ENCODE assay signal across 8 cellular contexts in the genomic region with DNA sequence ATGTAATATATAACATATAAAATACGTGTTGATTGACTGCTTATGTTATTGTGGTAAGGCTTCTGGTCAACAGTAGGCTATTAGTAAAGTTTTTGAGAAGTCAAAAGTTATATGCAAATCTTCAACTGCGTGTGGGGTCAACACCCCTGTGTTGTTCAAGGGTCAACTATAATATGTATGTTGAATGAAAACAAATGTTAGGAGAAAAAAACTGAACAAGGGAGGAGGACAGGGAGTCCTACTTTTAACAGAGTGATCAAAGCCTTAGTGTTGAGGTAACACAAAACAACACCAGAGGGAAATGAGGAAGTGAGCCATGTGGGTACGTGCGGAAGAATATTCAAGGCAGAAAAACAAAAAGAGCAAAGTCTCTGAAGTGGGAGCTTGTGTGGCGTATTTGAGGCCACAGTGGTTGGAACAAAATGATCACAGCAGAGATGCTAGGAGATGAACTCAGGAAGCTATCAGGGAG.
A peak's percentile ranks its signal among the peaks of the same experiment; 100 is the strongest.
DNase-seq lines count a peak whose midpoint lies in the region; ATAC-seq lines count a peak whose summit lies in the region.

No MANE protein-coding gene starts in this region.

- H3K27ac Mint-ChIP-seq in T-helper 17 cell = peak overlapping the region; percentile 98

- peak overlapping the region; percentile 90 for H3K4me3 Mint-ChIP-seq in T-helper 17 cell

- peaks cover 39% of the 10 kb centered on the region for H3K4me1 Mint-ChIP-seq in T-helper 17 cell

- peak in 2 of 3 donors; percentile 27 to 36 for DNase-seq in T-helper 17 cell
- DNase-seq in central memory CD4-positive, alpha-beta T cell = peak; percentile 85
- DNase-seq in stimulated activated CD8-positive, alpha-beta memory T cell treated with anti-CD3 and anti-CD28 coated beads, Interleukin-4, amount 100 ng/mL, for 24 hours (ENCODE audit: low read depth) = peak; percentile 34
- no peak for DNase-seq in D341Med (ENCODE audit: low spot score)
- no peak for DNase-seq in NCI-H2029 (lab: John Stamatoyannopoulos, UW)
- no peak for DNase-seq in HuH-7.5 (ENCODE audit: low spot score)

- H3K27me3 Mint-ChIP-seq in T-helper 17 cell = no peaks in the 10 kb centered on the region

- ATAC-seq in GM18873 (IDR thresholded peaks at IDR 0.05; ENCODE audit: low FRiP score, unreplicated experiment) = peak; percentile 81
- ATAC-seq in HG03045 (IDR thresholded peaks at IDR 0.05; ENCODE audit: unreplicated experiment) = peak; percentile 85
- ATAC-seq in T-helper 17 cell = peak; percentile 93

- no peaks in the 10 kb centered on the region for H3K9me3 ChIP-seq in T-helper 17 cell (ENCODE audit: control insufficient read depth, low read length, poor library complexity, severe bottlenecking)

- H3K36me3 Mint-ChIP-seq in T-helper 17 cell (ENCODE audit: low read depth) = no peaks in the 10 kb centered on the region

Comparison
In these comparisons a context has a peak if more than half of its experiments do, and no peak if none do; other contexts are left out.
1. DNase-seq: peak in T-helper 17 cell (2 of 3), central memory CD4-positive, alpha-beta T cell (single experiment) and stimulated activated CD8-positive, alpha-beta memory T cell treated with anti-CD3 and anti-CD28 coated beads, Interleukin-4, amount 100 ng/mL, for 24 hours (single experiment); none in D341Med (single experiment), NCI-H2029 (single experiment) and HuH-7.5 (single experiment).
2. Peak in every context shown above with its lines, with median percentiles within 50 percentile points of each other: ATAC-seq.